Comparison of ENCODE assay signal across 8 cellular contexts in genomic region chrX:13051529-13052172, GRCh38. TPM values are rescaled to one million over a fixed set of nuclear protein-coding genes. Genes with fewer than 3 reads are reported as not detected.
DNase-seq lines count a peak whose midpoint lies in the region; ATAC-seq and TF ChIP-seq lines count a peak whose summit lies in the region.

No MANE protein-coding gene starts in this region.

- peak overlapping the region; percentile 24 for H3K4me3 Mint-ChIP-seq in activated naive CD8-positive, alpha-beta T cell treated with anti-CD3 and anti-CD28 coated beads, Interleukin-2, amount 50 U/mL, for 24 hours

- intact Hi-C loops in left ventricle myocardium inferior (cut with micrococcal nuclease) = no loop called here
- intact Hi-C loops in Right ventricle myocardium superior (cut with DNase I) = no loop called here
- intact Hi-C loops in sciatic nerve (cut with DNase I) = no loop called here

- no peaks in the 10 kb centered on the region for H3K36me3 Mint-ChIP-seq in activated naive CD8-positive, alpha-beta T cell treated with anti-CD3 and anti-CD28 coated beads, Interleukin-2, amount 50 U/mL, for 24 hours (ENCODE audit: low read depth)

- H3K4me1 ChIP-seq in left ventricle myocardium inferior = no peaks in the 10 kb centered on the region

- no peak for TF ChIP-seq CTCF in left ventricle myocardium inferior (IDR thresholded peaks at IDR 0.05; ENCODE audit: borderline replicate concordance)

- no peaks in the 10 kb centered on the region for H3K36me3 ChIP-seq in left ventricle myocardium inferior

- peaks cover 82% of the 10 kb centered on the region for H3K4me1 Mint-ChIP-seq in activated naive CD8-positive, alpha-beta T cell treated with anti-CD3 and anti-CD28 coated beads, Interleukin-2, amount 50 U/mL, for 24 hours

- no peaks in the 10 kb centered on the region for H3K27me3 Mint-ChIP-seq in activated naive CD8-positive, alpha-beta T cell treated with anti-CD3 and anti-CD28 coated beads, Interleukin-2, amount 50 U/mL, for 24 hours

- H3K27me3 ChIP-seq in left ventricle myocardium inferior (ENCODE audit: low read depth) = no peaks in the 10 kb centered on the region

- no peak for DNase-seq in left ventricle myocardium inferior
- no peak for DNase-seq in Right ventricle myocardium superior
- no peak for DNase-seq in activated naive CD8-positive, alpha-beta T cell treated with anti-CD3 and anti-CD28 coated beads, Interleukin-2, amount 50 U/mL, for 24 hours
- DNase-seq in sciatic nerve (ENCODE audit: low spot score) = no peak
- no peak for DNase-seq in GDM1 (lab: John Stamatoyannopoulos, UW)
- no peak for DNase-seq in COLO829 (ENCODE audit: low spot score)
- DNase-seq in EL = no peak

- H3K27ac ChIP-seq in left ventricle myocardium inferior (replicated peaks) = peak overlapping the region; percentile 72

- no peak overlapping the region for H3K4me3 ChIP-seq in left ventricle myocardium inferior

- H3K27ac Mint-ChIP-seq in activated naive CD8-positive, alpha-beta T cell treated with anti-CD3 and anti-CD28 coated beads, Interleukin-2, amount 50 U/mL, for 24 hours = peak overlapping the region; percentile 96

- no peak for ATAC-seq in Right ventricle myocardium superior (ENCODE audit: poor library complexity)
- peak; percentile 88 for ATAC-seq in HG03354 (IDR thresholded peaks at IDR 0.05; ENCODE audit: poor library complexity, severe bottlenecking, unreplicated experiment)
- ATAC-seq in activated naive CD8-positive, alpha-beta T cell treated with anti-CD3 and anti-CD28 coated beads, Interleukin-2, amount 50 U/mL, for 24 hours = peak; percentile 77
- ATAC-seq in sciatic nerve = no peak

- peaks cover 6% of the 10 kb centered on the region for H3K9me3 Mint-ChIP-seq in activated naive CD8-positive, alpha-beta T cell treated with anti-CD3 and anti-CD28 coated beads, Interleukin-2, amount 50 U/mL, for 24 hours

- no peaks in the 10 kb centered on the region for H3K9me3 ChIP-seq in left ventricle myocardium inferior (replicated peaks)

RNA-seq across cellular contexts. Expression of gene FAM9C, which starts 7.2 kb away (rescaled TPM):
- total RNA-seq in left ventricle myocardium inferior = not detected
- 0.35 TPM for total RNA-seq in Right ventricle myocardium superior
- total RNA-seq in sciatic nerve = not detected

Comparison
In these comparisons a context has a peak if more than half of its experiments do, and no peak if none do; other contexts are left out.
1. ATAC-seq: peak in HG03354 (single experiment) and activated naive CD8-positive, alpha-beta T cell treated with anti-CD3 and anti-CD28 coated beads, Interleukin-2, amount 50 U/mL, for 24 hours (single experiment); none in Right ventricle myocardium superior (single experiment) and sciatic nerve (single experiment).